ENCODE assay signal across 5 cellular contexts in the genomic region with DNA sequence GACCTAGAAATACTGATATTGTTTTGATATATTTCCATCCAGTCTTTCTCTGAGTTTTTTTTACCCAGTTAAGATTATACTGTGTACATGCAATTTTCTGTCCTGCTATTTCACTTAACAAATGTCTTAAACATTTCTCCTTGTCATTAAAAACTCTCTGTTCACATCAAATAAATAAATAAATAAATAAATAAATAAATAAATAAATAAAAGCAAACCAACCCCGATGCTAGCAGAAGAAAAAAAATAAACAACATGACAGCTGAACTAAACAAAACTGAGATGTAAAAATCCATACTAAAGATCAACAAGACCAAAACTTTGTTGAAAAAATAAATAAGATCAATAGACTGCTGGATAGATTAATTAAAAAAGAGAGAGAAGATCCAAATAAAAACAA.
DNase-seq lines count a peak whose midpoint lies in the region; ATAC-seq, FAIRE-seq and TF ChIP-seq lines count a peak whose summit lies in the region.
"Not testable (repeated sequence)": the region's sequence is repeated elsewhere in the genome, so short reads cannot be mapped to it uniquely, and the experiment has no call there.

No MANE protein-coding gene starts in this region.

- TF ChIP-seq POLR2A in A549 (IDR thresholded peaks at IDR 0.05; ENCODE audit: low read length), result not testable (repeated sequence)

- POLR2A ChIA-PET in A549 (lab: Yijun Ruan, JAX); HEK293 (lab: Yijun Ruan, JAX): not testable (repeated sequence)

- not testable (repeated sequence) for H3K4me1 ChIP-seq in A549; HEK293 (ENCODE audit: control insufficient read depth, insufficient read depth, low read length); pancreas; small intestine (ENCODE audit: control insufficient read depth in 2 of 2, insufficient read depth in 1 of 2, low read depth in 1 of 2, low read length in 1 of 2)

- ATAC-seq in A549, pancreas: not testable (repeated sequence)

- DNase-seq in A549 (ENCODE audit: low read depth in 1 of 2, low spot score in 1 of 2); pancreas; small intestine: not testable (repeated sequence)

- not testable (repeated sequence) for FAIRE-seq in A549 (lab: Jason Lieb, UNC)
- FAIRE-seq in colon (lab: Jason Lieb, UNC) (peak; percentile 55), pancreas (lab: Jason Lieb, UNC) (peak; percentile 37), small intestine (lab: Jason Lieb, UNC) (peak; percentile 26)

- H3K4me2 ChIP-seq in A549, result not testable (repeated sequence)

- TF ChIP-seq CTCF in A549 (IDR thresholded peaks at IDR 0.05); HEK293 (tag by site-specific recombination; IDR thresholded peaks at IDR 0.05); pancreas (IDR thresholded peaks at IDR 0.05): not testable (repeated sequence)

- H3K4me3 ChIP-seq in A549; HEK293 (ENCODE audit: low read depth, low read length); pancreas; small intestine (ENCODE audit: low read depth in 1 of 2, low read length in 2 of 2): not testable (repeated sequence)

- not testable (repeated sequence) for TF ChIP-seq EP300 in A549 (IDR thresholded peaks at IDR 0.05)

- not testable (repeated sequence) for TF ChIP-seq RAD21 in A549 (conservative IDR thresholded peaks at IDR 0.05 in 1 of 2, IDR thresholded peaks at IDR 0.05 in 1 of 2)

- H3K9me3 ChIP-seq in A549; HEK293 (ENCODE audit: control insufficient read depth, insufficient read depth, low read depth, low read length); pancreas; small intestine (ENCODE audit: control insufficient read depth, low read depth): not testable (repeated sequence)

- WGBS in A549 (ENCODE audit: missing lambda C conversion rate), result 4% methylated on average over 1 of the region's 1 CpG
- 56 to 79% methylated on average over 1 of the region's 1 CpG for WGBS in pancreas, 2 donors
- 78 to 85% (median 82%) methylated on average over 1 of the region's 1 CpG for WGBS in small intestine, 3 donors

- H3K27ac ChIP-seq in A549; HEK293 (ENCODE audit: extremely low read depth, low read depth, low read length); pancreas; small intestine (ENCODE audit: low read depth in 1 of 2, low read length in 1 of 2): not testable (repeated sequence)

- H3K36me3 ChIP-seq in HEK293 (ENCODE audit: control insufficient read depth in 2 of 2, insufficient read depth in 1 of 2, low read length in 2 of 2); pancreas; small intestine (ENCODE audit: control insufficient read depth in 2 of 2, insufficient read depth in 2 of 2, low read length in 2 of 2): not testable (repeated sequence)

- CTCF ChIA-PET in A549 (lab: Yijun Ruan, JAX); HEK293 (lab: Yijun Ruan, JAX): not testable (repeated sequence)

- not testable (repeated sequence) for H3K27me3 ChIP-seq in pancreas; small intestine (ENCODE audit: control insufficient read depth in 2 of 2, insufficient read depth in 2 of 2, low read length in 2 of 2)

- intact Hi-C loops in pancreas (cut with DNase I), result not testable (repeated sequence)

TF ChIP-seq in A549, 52 proteins besides CTCF, POLR2A, EP300 and RAD21:
- peak; percentile 89 for TF ChIP-seq ZC3H11A (IDR thresholded peaks at IDR 0.05)

TF ChIP-seq in HEK293, 187 proteins besides CTCF, POLR2A, EP300 and RAD21 (continues in another document):
- TF ChIP-seq ZNF394 (tag by site-specific recombination; IDR thresholded peaks at IDR 0.05; ENCODE audit: borderline replicate concordance) (peak; percentile 78), ZNF654 (tag by site-specific recombination; IDR thresholded peaks at IDR 0.05; ENCODE audit: low read depth) (peak; percentile 38), ZNF791 (tag by site-specific recombination; IDR thresholded peaks at IDR 0.05) (peak; percentile 69; the same call in 1 of the 2 replicates), ZNF138 (tag by site-specific recombination; IDR thresholded peaks at IDR 0.05; ENCODE audit: borderline replicate concordance) (0 out of 2 replicates have a peak, but pooled peaks have one; percentile 32), ZBTB1 (tag by site-specific recombination; IDR thresholded peaks at IDR 0.05) (0 out of 2 replicates have a peak, but pooled peaks have one; percentile 45), ZNF19 (tag by site-specific recombination; IDR thresholded peaks at IDR 0.05; ENCODE audit: low read depth) (0 out of 2 replicates have a peak, but pooled peaks have one; percentile 48), ZNF510 (tag by site-specific recombination; IDR thresholded peaks at IDR 0.05; ENCODE audit: insufficient replicate concordance) (peak; percentile 57), ZNF560 (tag by site-specific recombination; IDR thresholded peaks at IDR 0.05; ENCODE audit: borderline replicate concordance) (0 out of 2 replicates have a peak, but pooled peaks have one; percentile 45), ZNF426 (tag by site-specific recombination; IDR thresholded peaks at IDR 0.05) (peak; percentile 85), ZNF558 (tag by site-specific recombination; IDR thresholded peaks at IDR 0.05) (0 out of 2 replicates have a peak, but pooled peaks have one; percentile 27), ZXDB (tag by site-specific recombination; IDR thresholded peaks at IDR 0.05) (peak; percentile 56; the same call in 1 of the 2 replicates), ZNF292 (tag by site-specific recombination; IDR thresholded peaks at IDR 0.05; ENCODE audit: borderline replicate concordance, low read depth) (0 out of 2 replicates have a peak, but pooled peaks have one; percentile 56), ZNF140 (tag by site-specific recombination; IDR thresholded peaks at IDR 0.05) (peak; percentile 87), ZNF529 (tag by site-specific recombination; IDR thresholded peaks at IDR 0.05; ENCODE audit: insufficient replicate concordance) (peak; percentile 20), ZNF530 (tag by site-specific recombination; IDR thresholded peaks at IDR 0.05; ENCODE audit: low read depth) (0 out of 2 replicates have a peak, but pooled peaks have one; percentile 49), ZNF623 (tag by site-specific recombination; IDR thresholded peaks at IDR 0.05) (peak; percentile 68), ZBTB8A (tag by site-specific recombination; IDR thresholded peaks at IDR 0.05) (0 out of 2 replicates have a peak, but pooled peaks have one; percentile 51)
- TF ChIP-seq, protein P1, sequence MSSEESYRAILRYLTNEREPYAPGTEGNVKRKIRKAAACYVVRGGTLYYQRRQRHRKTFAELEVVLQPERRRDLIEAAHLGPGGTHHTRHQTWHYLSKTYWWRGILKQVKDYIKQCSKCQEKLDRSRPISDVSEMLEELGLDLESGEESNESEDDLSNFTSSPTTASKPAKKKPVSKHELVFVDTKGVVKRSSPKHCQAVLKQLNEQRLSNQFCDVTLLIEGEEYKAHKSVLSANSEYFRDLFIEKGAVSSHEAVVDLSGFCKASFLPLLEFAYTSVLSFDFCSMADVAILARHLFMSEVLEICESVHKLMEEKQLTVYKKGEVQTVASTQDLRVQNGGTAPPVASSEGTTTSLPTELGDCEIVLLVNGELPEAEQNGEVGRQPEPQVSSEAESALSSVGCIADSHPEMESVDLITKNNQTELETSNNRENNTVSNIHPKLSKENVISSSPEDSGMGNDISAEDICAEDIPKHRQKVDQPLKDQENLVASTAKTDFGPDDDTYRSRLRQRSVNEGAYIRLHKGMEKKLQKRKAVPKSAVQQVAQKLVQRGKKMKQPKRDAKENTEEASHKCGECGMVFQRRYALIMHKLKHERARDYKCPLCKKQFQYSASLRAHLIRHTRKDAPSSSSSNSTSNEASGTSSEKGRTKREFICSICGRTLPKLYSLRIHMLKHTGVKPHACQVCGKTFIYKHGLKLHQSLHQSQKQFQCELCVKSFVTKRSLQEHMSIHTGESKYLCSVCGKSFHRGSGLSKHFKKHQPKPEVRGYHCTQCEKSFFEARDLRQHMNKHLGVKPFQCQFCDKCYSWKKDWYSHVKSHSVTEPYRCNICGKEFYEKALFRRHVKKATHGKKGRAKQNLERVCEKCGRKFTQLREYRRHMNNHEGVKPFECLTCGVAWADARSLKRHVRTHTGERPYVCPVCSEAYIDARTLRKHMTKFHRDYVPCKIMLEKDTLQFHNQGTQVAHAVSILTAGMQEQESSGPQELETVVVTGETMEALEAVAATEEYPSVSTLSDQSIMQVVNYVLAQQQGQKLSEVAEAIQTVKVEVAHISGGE (tag by site-specific recombination; conservative IDR thresholded peaks at IDR 0.05; ENCODE audit: low read depth), result peak; percentile 72
